In the genomic region with DNA sequence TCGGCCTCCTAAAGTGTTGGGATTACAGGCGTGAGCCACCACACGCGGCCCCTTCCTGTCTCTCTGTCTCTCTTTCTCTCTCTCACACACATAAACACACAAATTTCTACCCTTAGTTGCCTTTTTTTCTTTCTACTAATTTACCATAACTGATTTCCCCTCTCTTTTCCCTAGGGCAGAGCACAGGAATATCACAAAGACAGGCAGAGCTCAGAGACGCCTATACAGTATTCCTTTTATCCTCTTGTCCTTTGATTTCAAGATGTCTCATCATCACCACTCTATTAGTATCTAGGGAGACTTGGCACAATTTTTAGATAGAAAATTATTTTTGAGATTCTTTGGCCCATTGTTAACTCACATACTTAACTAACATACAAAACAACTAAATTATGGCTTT, we compare ENCODE assay signal across 33 cellular contexts. TPM values are rescaled to one million over a fixed set of nuclear protein-coding genes. Genes with fewer than 3 reads are reported as not detected.
"Had no signal": no experiment of that assay in that cellular context is flagged by ENCODE, and none has a peak within 500 bp of the region (broad histone marks: within the 10 kb centered on the region; RNA-seq: fewer than 3 reads in every experiment).

No MANE protein-coding gene starts in this region.

- ATAC-seq: activated CD4-positive, alpha-beta T cell treated with anti-CD3 and anti-CD28 coated beads for 36 hours; activated naive CD8-positive, alpha-beta T cell treated with anti-CD3 and anti-CD28 coated beads, Interleukin-2, amount 50 U/mL, for 24 hours; activated T-cell treated with anti-CD3 and anti-CD28 coated beads, Interleukin-2, amount 50 U/mL, for 4 hours; Right ventricle myocardium inferior had no signal

- H3K4me3 Mint-ChIP-seq: activated CD4-positive, alpha-beta memory T cell treated with anti-CD3 and anti-CD28 coated beads for 36 hours; activated CD4-positive, alpha-beta T cell treated with anti-CD3 and anti-CD28 coated beads for 36 hours; activated naive CD4-positive, alpha-beta T cell treated with anti-CD3 and anti-CD28 coated beads, Interleukin-2, amount 10 ng/mL, durations not matched to agents 7 days and 5 days; activated naive CD8-positive, alpha-beta T cell; activated naive CD8-positive, alpha-beta T cell treated with anti-CD3 and anti-CD28 coated beads, Interleukin-2, amount 50 U/mL, for 24 hours; activated T-cell treated with anti-CD3 and anti-CD28 coated beads, Interleukin-2, amount 50 U/mL, for 4 hours; activated T-helper 1 cell treated with anti-CD3 and anti-CD28 coated beads, Interleukin-12 subunit alpha, Interleukin-12 subunit beta, Interleukin-2, Interleukin-4 antibody, amounts not matched to agents 30 ng/mL and 10 ng/mL and 1 ng/mL, durations not matched to agents 14 hours and 24 hours and 36 hours; central memory CD8-positive, alpha-beta T cell had no signal

- H3K27ac ChIP-seq: PC-9, RWPE1 had no signal

- H3K27ac Mint-ChIP-seq: activated CD4-positive, alpha-beta memory T cell treated with anti-CD3 and anti-CD28 coated beads for 36 hours; activated CD4-positive, alpha-beta T cell treated with anti-CD3 and anti-CD28 coated beads for 36 hours; activated naive CD4-positive, alpha-beta T cell treated with anti-CD3 and anti-CD28 coated beads, Interleukin-2, amount 10 ng/mL, durations not matched to agents 7 days and 5 days; activated naive CD8-positive, alpha-beta T cell; activated naive CD8-positive, alpha-beta T cell treated with anti-CD3 and anti-CD28 coated beads, Interleukin-2, amount 50 U/mL, for 24 hours; activated T-helper 1 cell treated with anti-CD3 and anti-CD28 coated beads, Interleukin-12 subunit alpha, Interleukin-12 subunit beta, Interleukin-2, Interleukin-4 antibody, amounts not matched to agents 30 ng/mL and 10 ng/mL and 1 ng/mL, durations not matched to agents 14 hours and 24 hours and 36 hours; brain had no signal

- DNase-seq: activated CD4-positive, alpha-beta memory T cell treated with anti-CD3 and anti-CD28 coated beads for 36 hours; activated CD4-positive, alpha-beta T cell treated with anti-CD3 and anti-CD28 coated beads for 36 hours; activated CD4-positive, alpha-beta T cell treated with anti-CD3 and anti-CD28 coated beads, Interleukin-2, amount 50 U/mL, for 1 hour; activated CD8-positive, alpha-beta memory T cell treated with anti-CD3 and anti-CD28 coated beads, Interleukin-2, amount 50 U/mL, for 4 hours; activated naive CD4-positive, alpha-beta T cell treated with anti-CD3 and anti-CD28 coated beads, Interleukin-2, amount 10 ng/mL, durations not matched to agents 7 days and 5 days; activated naive CD8-positive, alpha-beta T cell treated with anti-CD3 and anti-CD28 coated beads, Interleukin-2, amount 50 U/mL, for 24 hours; activated T-cell treated with anti-CD3 and anti-CD28 coated beads for 4 hours; activated T-cell treated with anti-CD3 and anti-CD28 coated beads, Interleukin-2, amount 50 U/mL, for 4 hours; anterior cingulate cortex; KBM-7; NCI-H1092 treated with DMSO at 0.1 percent for 48 hours; NCI-H1417; NCI-H146; NCI-H187; NCI-H2029 treated with DMSO at 0.1 percent for 48 hours; NCI-H2107; NCI-H2171; NCI-H510A; NCI-H526; NCI-H748 treated with DMSO at 0.1 percent for 48 hours; PC-9; SIG-M5; T1000 had no signal

- FAIRE-seq: bronchial epithelial cell, RCC 7860 had no signal

- H3K36me3 Mint-ChIP-seq: activated CD4-positive, alpha-beta memory T cell treated with anti-CD3 and anti-CD28 coated beads for 36 hours; activated naive CD4-positive, alpha-beta T cell treated with anti-CD3 and anti-CD28 coated beads, Interleukin-2, amount 10 ng/mL, durations not matched to agents 7 days and 5 days; activated naive CD8-positive, alpha-beta T cell; brain had no signal

- H3K9me3 Mint-ChIP-seq: activated CD4-positive, alpha-beta memory T cell treated with anti-CD3 and anti-CD28 coated beads for 36 hours; activated naive CD4-positive, alpha-beta T cell treated with anti-CD3 and anti-CD28 coated beads, Interleukin-2, amount 10 ng/mL, durations not matched to agents 7 days and 5 days; activated naive CD8-positive, alpha-beta T cell treated with anti-CD3 and anti-CD28 coated beads, Interleukin-2, amount 50 U/mL, for 24 hours; activated T-cell treated with anti-CD3 and anti-CD28 coated beads, Interleukin-2, amount 50 U/mL, for 4 hours; activated T-helper 1 cell treated with anti-CD3 and anti-CD28 coated beads, Interleukin-12 subunit alpha, Interleukin-12 subunit beta, Interleukin-2, Interleukin-4 antibody, amounts not matched to agents 30 ng/mL and 10 ng/mL and 1 ng/mL, durations not matched to agents 14 hours and 24 hours and 36 hours; brain; central memory CD8-positive, alpha-beta T cell had no signal

- H3K4me2 ChIP-seq: PC-9 had no signal

- H2AFZ ChIP-seq: PC-9 had no signal

- H3K4me3 ChIP-seq: PC-9 had no signal

RNA-seq across cellular contexts. Expression of a gene that starts 25.8 kb away (rescaled TPM):
- total RNA-seq: activated CD4-positive, alpha-beta memory T cell treated with anti-CD3 and anti-CD28 coated beads for 36 hours; activated CD4-positive, alpha-beta T cell treated with anti-CD3 and anti-CD28 coated beads for 36 hours; T-helper 1 cell treated with Interleukin-12 subunit alpha and Interleukin-12 subunit beta and Interleukin-4 antibody, amounts not matched to agents 30 ng/mL and 1 ng/mL, for 36 hours; T-helper 2 cell treated with Interferon-gamma antibody and Interleukin-4, amounts not matched to agents 100 ng/mL and 5 ng/mL, for 36 hours had no signal
